In the genomic region with DNA sequence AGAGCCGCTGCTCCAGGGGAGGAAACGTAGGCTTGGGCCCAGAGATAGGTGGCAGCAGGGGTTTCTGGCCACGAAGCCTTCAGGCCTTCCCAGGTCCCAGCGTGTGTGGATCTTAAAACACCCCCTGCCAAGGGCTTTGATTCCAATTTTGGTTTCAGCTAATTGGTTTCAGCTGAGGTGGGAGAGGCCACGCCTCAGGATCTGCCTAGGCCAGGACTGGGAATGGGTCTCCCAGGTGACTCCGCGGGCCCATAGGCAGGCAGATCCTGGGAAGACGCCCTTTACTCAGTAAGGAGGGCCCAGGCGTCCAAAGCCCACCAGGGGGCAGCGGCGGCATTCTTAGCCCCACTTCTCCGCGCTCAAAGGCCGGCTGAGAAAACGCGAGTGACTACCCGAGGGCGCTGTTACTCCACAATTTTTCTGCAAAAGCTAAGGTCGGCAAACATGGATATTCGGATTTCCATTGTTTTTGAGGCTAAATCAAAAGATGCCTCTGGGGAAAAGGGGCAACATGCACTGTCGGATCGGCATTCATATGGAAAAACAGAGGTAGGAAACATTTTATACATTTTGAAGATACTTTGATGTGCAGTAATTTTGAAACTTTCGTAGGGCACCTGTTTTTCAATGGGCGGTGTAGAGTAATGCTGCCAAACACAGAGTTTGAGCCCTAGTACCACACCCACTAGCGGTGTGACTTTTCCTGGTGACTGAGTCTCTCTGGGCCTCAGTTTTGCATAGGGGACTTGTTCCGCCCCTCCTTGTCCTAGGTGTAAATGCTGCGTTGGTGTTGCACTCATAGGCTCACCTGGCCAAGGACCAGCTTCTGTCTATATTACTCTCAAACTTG, we compare ENCODE assay signal across 1 cellular context.
A peak's percentile ranks its signal among the peaks of the same experiment; 100 is the strongest.
TF ChIP-seq lines count a peak whose summit lies in the region.

No MANE protein-coding gene starts in this region.

TF ChIP-seq in K562, 482 proteins besides CTCF, POLR2A, EP300 and RAD21 (continued from another document):
- TF ChIP-seq, protein P1, sequence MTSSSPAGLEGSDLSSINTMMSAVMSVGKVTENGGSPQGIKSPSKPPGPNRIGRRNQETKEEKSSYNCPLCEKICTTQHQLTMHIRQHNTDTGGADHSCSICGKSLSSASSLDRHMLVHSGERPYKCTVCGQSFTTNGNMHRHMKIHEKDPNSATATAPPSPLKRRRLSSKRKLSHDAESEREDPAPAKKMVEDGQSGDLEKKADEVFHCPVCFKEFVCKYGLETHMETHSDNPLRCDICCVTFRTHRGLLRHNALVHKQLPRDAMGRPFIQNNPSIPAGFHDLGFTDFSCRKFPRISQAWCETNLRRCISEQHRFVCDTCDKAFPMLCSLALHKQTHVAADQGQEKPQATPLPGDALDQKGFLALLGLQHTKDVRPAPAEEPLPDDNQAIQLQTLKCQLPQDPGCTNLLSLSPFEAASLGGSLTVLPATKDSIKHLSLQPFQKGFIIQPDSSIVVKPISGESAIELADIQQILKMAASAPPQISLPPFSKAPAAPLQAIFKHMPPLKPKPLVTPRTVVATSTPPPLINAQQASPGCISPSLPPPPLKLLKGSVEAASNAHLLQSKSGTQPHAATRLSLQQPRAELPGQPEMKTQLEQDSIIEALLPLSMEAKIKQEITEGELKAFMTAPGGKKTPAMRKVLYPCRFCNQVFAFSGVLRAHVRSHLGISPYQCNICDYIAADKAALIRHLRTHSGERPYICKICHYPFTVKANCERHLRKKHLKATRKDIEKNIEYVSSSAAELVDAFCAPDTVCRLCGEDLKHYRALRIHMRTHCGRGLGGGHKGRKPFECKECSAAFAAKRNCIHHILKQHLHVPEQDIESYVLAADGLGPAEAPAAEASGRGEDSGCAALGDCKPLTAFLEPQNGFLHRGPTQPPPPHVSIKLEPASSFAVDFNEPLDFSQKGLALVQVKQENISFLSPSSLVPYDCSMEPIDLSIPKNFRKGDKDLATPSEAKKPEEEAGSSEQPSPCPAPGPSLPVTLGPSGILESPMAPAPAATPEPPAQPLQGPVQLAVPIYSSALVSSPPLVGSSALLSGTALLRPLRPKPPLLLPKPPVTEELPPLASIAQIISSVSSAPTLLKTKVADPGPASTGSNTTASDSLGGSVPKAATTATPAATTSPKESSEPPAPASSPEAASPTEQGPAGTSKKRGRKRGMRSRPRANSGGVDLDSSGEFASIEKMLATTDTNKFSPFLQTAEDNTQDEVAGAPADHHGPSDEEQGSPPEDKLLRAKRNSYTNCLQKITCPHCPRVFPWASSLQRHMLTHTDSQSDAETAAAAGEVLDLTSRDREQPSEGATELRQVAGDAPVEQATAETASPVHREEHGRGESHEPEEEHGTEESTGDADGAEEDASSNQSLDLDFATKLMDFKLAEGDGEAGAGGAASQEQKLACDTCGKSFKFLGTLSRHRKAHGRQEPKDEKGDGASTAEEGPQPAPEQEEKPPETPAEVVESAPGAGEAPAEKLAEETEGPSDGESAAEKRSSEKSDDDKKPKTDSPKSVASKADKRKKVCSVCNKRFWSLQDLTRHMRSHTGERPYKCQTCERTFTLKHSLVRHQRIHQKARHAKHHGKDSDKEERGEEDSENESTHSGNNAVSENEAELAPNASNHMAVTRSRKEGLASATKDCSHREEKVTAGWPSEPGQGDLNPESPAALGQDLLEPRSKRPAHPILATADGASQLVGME (CRISPR knock-in tag; IDR thresholded peaks at IDR 0.05): no peak
- peak; percentile 69; the same call in 1 of the 2 replicates for TF ChIP-seq CC2D1A (IDR thresholded peaks at IDR 0.05)
- no peak for TF ChIP-seq FOXJ3 (CRISPR knock-in tag; IDR thresholded peaks at IDR 0.05)
- peak; percentile 79 for TF ChIP-seq ARID2 (IDR thresholded peaks at IDR 0.05)
- no peak for TF ChIP-seq HIVEP1 (CRISPR knock-in tag; IDR thresholded peaks at IDR 0.05)
- no peak for TF ChIP-seq ZNF197 (CRISPR knock-in tag; IDR thresholded peaks at IDR 0.05; ENCODE audit: low read depth)
- TF ChIP-seq, protein P2, sequence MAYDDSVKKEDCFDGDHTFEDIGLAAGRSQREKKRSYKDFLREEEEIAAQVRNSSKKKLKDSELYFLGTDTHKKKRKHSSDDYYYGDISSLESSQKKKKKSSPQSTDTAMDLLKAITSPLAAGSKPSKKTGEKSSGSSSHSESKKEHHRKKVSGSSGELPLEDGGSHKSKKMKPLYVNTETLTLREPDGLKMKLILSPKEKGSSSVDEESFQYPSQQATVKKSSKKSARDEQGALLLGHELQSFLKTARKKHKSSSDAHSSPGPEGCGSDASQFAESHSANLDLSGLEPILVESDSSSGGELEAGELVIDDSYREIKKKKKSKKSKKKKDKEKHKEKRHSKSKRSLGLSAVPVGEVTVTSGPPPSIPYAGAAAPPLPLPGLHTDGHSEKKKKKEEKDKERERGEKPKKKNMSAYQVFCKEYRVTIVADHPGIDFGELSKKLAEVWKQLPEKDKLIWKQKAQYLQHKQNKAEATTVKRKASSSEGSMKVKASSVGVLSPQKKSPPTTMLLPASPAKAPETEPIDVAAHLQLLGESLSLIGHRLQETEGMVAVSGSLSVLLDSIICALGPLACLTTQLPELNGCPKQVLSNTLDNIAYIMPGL (CRISPR knock-in tag; IDR thresholded peaks at IDR 0.05): no peak
- TF ChIP-seq PRMT5 (CRISPR knock-in tag; IDR thresholded peaks at IDR 0.05): no peak
- peak; percentile 16; the same call in 1 of the 2 replicates for TF ChIP-seq JUND (IDR thresholded peaks at IDR 0.05; ENCODE audit: borderline replicate concordance, low read depth, low read length)
- no peak; the same call in 2 of the 3 replicates for TF ChIP-seq JUND (tag; IDR thresholded peaks at IDR 0.05; ENCODE audit: borderline replicate concordance, low read depth, low read length)
- TF ChIP-seq GABPB1 (CRISPR knock-in tag; IDR thresholded peaks at IDR 0.05): no peak
